ENCODE assay signal across 8 cellular contexts in genomic region chr3:15602146-15602536, GRCh38. TPM values are rescaled to one million over a fixed set of nuclear protein-coding genes. Genes with fewer than 3 reads are reported as not detected.
A peak's percentile ranks its signal among the peaks of the same experiment; 100 is the strongest.
DNase-seq lines count a peak whose midpoint lies in the region; ATAC-seq and TF ChIP-seq lines count a peak whose summit lies in the region.

No MANE protein-coding gene starts in this region.

- peak overlapping the region; percentile 95 to 100 (median 98) for H3K27ac Mint-ChIP-seq in naive thymus-derived CD8-positive, alpha-beta T cell

- no peak for TF ChIP-seq EP300 in Ishikawa (IDR thresholded peaks at IDR 0.05; ENCODE audit: borderline replicate concordance)

- peaks cover 3 to 42% (median 29%) of the 10 kb centered on the region in 3 donors for H3K36me3 Mint-ChIP-seq in naive thymus-derived CD8-positive, alpha-beta T cell

- H3K27me3 Mint-ChIP-seq in naive thymus-derived CD8-positive, alpha-beta T cell: no peaks in the 10 kb centered on the region

- no peak for DNase-seq in naive thymus-derived CD8-positive, alpha-beta T cell
- no peak for DNase-seq in dedifferentiated amniotic fluid mesenchymal stem cell (ENCODE audit: extremely low spot score)
- no peak for DNase-seq in activated CD8-positive, alpha-beta memory T cell treated with anti-CD3 and anti-CD28 coated beads, Interleukin-2, amount 50 U/mL, for 4 hours

- peak overlapping the region; percentile 86 for H3K4me3 ChIP-seq in BLaER1
- peak overlapping the region; percentile 88 to 97 for H3K4me3 ChIP-seq in duodenal mucosa (ENCODE audit: low read depth in 1 of 2, low read length in 2 of 2)

- H3K4me1 ChIP-seq in BLaER1: peaks cover 24% of the 10 kb centered on the region
- H3K4me1 ChIP-seq in duodenal mucosa (ENCODE audit: control insufficient read depth in 1 of 2, insufficient read depth in 2 of 2, low read length in 2 of 2): peaks cover 20 to 35% of the 10 kb centered on the region in 2 donors

- peak overlapping the region; percentile 96 to 100 (median 100) for H3K4me3 Mint-ChIP-seq in naive thymus-derived CD8-positive, alpha-beta T cell

- peaks cover 18% of the 10 kb centered on the region for H3K9me3 ChIP-seq in BLaER1
- no peaks in the 10 kb centered on the region for H3K9me3 ChIP-seq in duodenal mucosa (ENCODE audit: control insufficient read depth in 1 of 2, low read length in 2 of 2)

- peak; percentile 16 for ATAC-seq in GM21529 (IDR thresholded peaks at IDR 0.05; ENCODE audit: unreplicated experiment)
- no peak for ATAC-seq in naive thymus-derived CD8-positive, alpha-beta T cell
- no peak for ATAC-seq in GM19324 (IDR thresholded peaks at IDR 0.05; ENCODE audit: low FRiP score, unreplicated experiment)

- TF ChIP-seq RAD21 in Ishikawa (IDR thresholded peaks at IDR 0.05; ENCODE audit: low read depth): no peak

- peaks cover 24% of the 10 kb centered on the region; the same call in 1 of the 2 replicates for H4K20me1 ChIP-seq in BLaER1

- H3K36me3 ChIP-seq in BLaER1 (peaks cover 32% of the 10 kb centered on the region), duodenal mucosa (ENCODE audit: control insufficient read depth in 1 of 2, insufficient read depth in 2 of 2, low read length in 2 of 2) (peaks cover 6 to 22% of the 10 kb centered on the region in 2 donors)

- peaks cover 30 to 65% (median 55%) of the 10 kb centered on the region in 4 donors for H3K4me1 Mint-ChIP-seq in naive thymus-derived CD8-positive, alpha-beta T cell

- POLR2A ChIA-PET in naive thymus-derived CD8-positive, alpha-beta T cell (lab: Charles Lee): interaction anchor here (1.0 to 1.8 kb wide), 6 partner anchors 8 to 662 kb away, joined by 3 to 8 read pairs (median 5); partner anchors contain the start of genes CAPN7, DPH3, MRPS25 and OXNAD1

- H3K4me2 ChIP-seq in BLaER1: peak overlapping the region; percentile 88

- no peaks in the 10 kb centered on the region for H3K9me3 Mint-ChIP-seq in naive thymus-derived CD8-positive, alpha-beta T cell

- H3K9ac ChIP-seq in BLaER1 (peak overlapping the region; percentile 87), duodenal mucosa (ENCODE audit: low read depth in 1 of 2, low read length in 2 of 2) (peak overlapping the region; percentile 84 to 85)

- H3K27me3 ChIP-seq in BLaER1: no peaks in the 10 kb centered on the region
- no peaks in the 10 kb centered on the region for H3K27me3 ChIP-seq in duodenal mucosa (ENCODE audit: control insufficient read depth in 1 of 2, insufficient read depth in 2 of 2, low read length in 2 of 2)

- H3K27ac ChIP-seq in BLaER1 (peak overlapping the region; percentile 82), duodenal mucosa (ENCODE audit: low read depth, low read length) (peak overlapping the region; percentile 74)

TF ChIP-seq in Ishikawa, 13 proteins besides CTCF, POLR2A, EP300 and RAD21:
- TF ChIP-seq YY1 (IDR thresholded peaks at IDR 0.05; ENCODE audit: low read depth) (peak; percentile 26), MAX (IDR thresholded peaks at IDR 0.05) (no peak), FOXM1 (IDR thresholded peaks at IDR 0.05; ENCODE audit: borderline replicate concordance, low read depth) (no peak)

RNA-seq across cellular contexts. Expression of gene BTD, which starts 0.6 kb away (rescaled TPM):
- total RNA-seq in naive thymus-derived CD8-positive, alpha-beta T cell: 10 to 100 TPM; 11.5 to 14.7 TPM
- 10 to 100 TPM; 13.7 to 17.4 (median 14.8) TPM for polyA plus RNA-seq in naive thymus-derived CD8-positive, alpha-beta T cell

RNA-seq across cellular contexts. Expression of gene HACL1, which starts 0.8 kb away (rescaled TPM):
- 10 to 100 TPM; 41.5 to 42.9 TPM for total RNA-seq in naive thymus-derived CD8-positive, alpha-beta T cell
- polyA plus RNA-seq in naive thymus-derived CD8-positive, alpha-beta T cell: 10 to 100 TPM; 31.7 to 33.8 (median 32.4) TPM
